26 cellular contexts compared by ENCODE assay signal in the genomic region with DNA sequence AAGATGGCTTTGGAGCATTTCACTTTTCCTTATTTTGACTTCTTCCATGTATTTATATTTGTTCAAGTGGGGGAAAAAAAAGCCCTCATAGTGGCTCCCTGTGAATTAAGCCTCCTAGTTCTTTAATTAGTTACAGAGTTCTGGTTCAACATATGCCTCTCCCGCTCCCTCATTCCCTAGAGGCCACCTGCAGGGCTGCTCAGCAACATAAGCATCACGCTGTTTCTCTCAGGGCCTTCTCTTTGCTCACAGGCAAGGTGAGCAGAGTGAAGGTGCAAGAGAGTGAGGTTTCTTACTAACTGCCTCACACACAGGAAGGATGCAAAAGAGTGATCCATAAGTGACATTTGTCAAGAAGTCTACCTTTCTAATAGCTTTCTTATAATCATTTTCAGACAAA.
DNase-seq lines count a peak whose midpoint lies in the region; ATAC-seq and TF ChIP-seq lines count a peak whose summit lies in the region.
"Had no signal": no experiment of that assay in that cellular context is flagged by ENCODE, and none has a peak within 500 bp of the region (broad histone marks: within the 10 kb centered on the region; RNA-seq: fewer than 3 reads in every experiment).

No MANE protein-coding gene starts in this region.

- intact Hi-C loops in Calu3 (cut with micrococcal nuclease; ENCODE audit: unreplicated experiment) = no loop called here

- H3K27ac Mint-ChIP-seq in Calu3 (ENCODE audit: unreplicated experiment) = no peak overlapping the region
- H3K27ac Mint-ChIP-seq: activated T-cell treated with anti-CD3 and anti-CD28 coated beads, Interleukin-2, amount 50 U/mL, for 24 hours; CD8-positive, alpha-beta T cell; immature natural killer cell had no signal

- peaks cover 6% of the 10 kb centered on the region for H3K4me1 ChIP-seq in neuron (ENCODE audit: insufficient read depth, low read length)
- H3K4me1 ChIP-seq: left lung, Peyer's patch, SJCRH30 had no signal

- H3K4me3 ChIP-seq in neuron (ENCODE audit: low read length) = no peak overlapping the region
- H3K4me3 ChIP-seq: left lung, Peyer's patch, SJCRH30 had no signal

- no peak for TF ChIP-seq CTCF in Calu3 (IDR thresholded peaks at IDR 0.05; ENCODE audit: unreplicated experiment)

- H3K27me3 Mint-ChIP-seq in Calu3 (ENCODE audit: unreplicated experiment) = no peaks in the 10 kb centered on the region
- H3K27me3 Mint-ChIP-seq: activated T-cell treated with anti-CD3 and anti-CD28 coated beads, Interleukin-2, amount 50 U/mL, for 24 hours; brain had no signal

- H3K36me3 ChIP-seq in neuron (ENCODE audit: insufficient read depth, low read length) = no peaks in the 10 kb centered on the region
- H3K36me3 ChIP-seq: left lung, Peyer's patch, SJCRH30 had no signal

- H3K9me3 ChIP-seq in neuron (ENCODE audit: low read length) = no peaks in the 10 kb centered on the region
- H3K9me3 ChIP-seq: left lung, Peyer's patch, SJCRH30 had no signal

- DNase-seq in NCI-H1092 treated with DMSO at 0.1 percent for 48 hours (lab: John Stamatoyannopoulos, UW) = peak; percentile 54
- no peak for DNase-seq in NCI-H1092 (lab: John Stamatoyannopoulos, UW)
- peak; percentile 76 for DNase-seq in NCI-H1694 (lab: John Stamatoyannopoulos, UW)
- peak; percentile 85 for DNase-seq in NCI-H82 treated with DMSO at 0.1 percent for 48 hours (lab: John Stamatoyannopoulos, UW; ENCODE audit: unreplicated experiment)
- no peak for DNase-seq in germinal center (ENCODE audit: low spot score)
- no peak for DNase-seq in Calu3
- DNase-seq: activated CD4-positive, alpha-beta T cell treated with anti-CD3 and anti-CD28 coated beads for 4 hours; activated T-cell treated with anti-CD3 and anti-CD28 coated beads, Interleukin-2, amount 50 U/mL, for 24 hours; AML-193; CD8-positive, alpha-beta T cell; effector CD4-positive, alpha-beta T cell; erythroblast; immature natural killer cell; IMR-90; left lung; NCI-H1048; occipital lobe; Peyer's patch; SJCRH30; stimulated activated CD8-positive, alpha-beta memory T cell treated with anti-CD3 and anti-CD28 coated beads, Interleukin-4, amount 100 ng/mL, for 48 hours; T-helper 1 cell; trophoblast cell had no signal

- H2AFZ ChIP-seq in neuron (ENCODE audit: low read depth, low read length) = peak overlapping the region; percentile 67

- no TSS peak for BruUV-seq in Calu3 (replicated peaks; lab: Mats Ljungman, UMichigan)

- no peaks in the 10 kb centered on the region for H3K36me3 Mint-ChIP-seq in Calu3 (ENCODE audit: insufficient read depth, unreplicated experiment)
- H3K36me3 Mint-ChIP-seq: brain; CD8-positive, alpha-beta T cell; immature natural killer cell had no signal

- H3K9me3 Mint-ChIP-seq in Calu3 (ENCODE audit: low read depth, unreplicated experiment) = no peaks in the 10 kb centered on the region
- H3K9me3 Mint-ChIP-seq: brain had no signal

- no peak for ATAC-seq in GM18502 (IDR thresholded peaks at IDR 0.05; ENCODE audit: poor library complexity, unreplicated experiment)
- ATAC-seq: CD8-positive, alpha-beta T cell; HCT116; left lung had no signal

- H3K27me3 ChIP-seq in neuron (ENCODE audit: insufficient read depth, low read length) = no peaks in the 10 kb centered on the region
- H3K27me3 ChIP-seq: left lung, Peyer's patch, SJCRH30 had no signal

- CTCF ChIA-PET in Calu3 (lab: Charles Lee) = no interaction called here

- peaks cover 4% of the 10 kb centered on the region for H3K4me1 Mint-ChIP-seq in Calu3 (ENCODE audit: low read depth, unreplicated experiment)
- H3K4me1 Mint-ChIP-seq: immature natural killer cell had no signal

- no peak overlapping the region for H3K4me3 Mint-ChIP-seq in Calu3 (ENCODE audit: low read depth, unreplicated experiment)
- H3K4me3 Mint-ChIP-seq: activated T-cell treated with anti-CD3 and anti-CD28 coated beads, Interleukin-2, amount 50 U/mL, for 24 hours; brain; CD8-positive, alpha-beta T cell; immature natural killer cell had no signal

Comparison
In these comparisons a context has a peak if more than half of its experiments do, and no peak if none do; other contexts are left out.
1. DNase-seq: peak in NCI-H1092 treated with DMSO at 0.1 percent for 48 hours (single experiment), NCI-H1694 (single experiment) and NCI-H82 treated with DMSO at 0.1 percent for 48 hours (single experiment); none in NCI-H1092 (single experiment), germinal center (single experiment) and Calu3 (single experiment).